ENCODE assay signal across 9 cellular contexts in the genomic region with DNA sequence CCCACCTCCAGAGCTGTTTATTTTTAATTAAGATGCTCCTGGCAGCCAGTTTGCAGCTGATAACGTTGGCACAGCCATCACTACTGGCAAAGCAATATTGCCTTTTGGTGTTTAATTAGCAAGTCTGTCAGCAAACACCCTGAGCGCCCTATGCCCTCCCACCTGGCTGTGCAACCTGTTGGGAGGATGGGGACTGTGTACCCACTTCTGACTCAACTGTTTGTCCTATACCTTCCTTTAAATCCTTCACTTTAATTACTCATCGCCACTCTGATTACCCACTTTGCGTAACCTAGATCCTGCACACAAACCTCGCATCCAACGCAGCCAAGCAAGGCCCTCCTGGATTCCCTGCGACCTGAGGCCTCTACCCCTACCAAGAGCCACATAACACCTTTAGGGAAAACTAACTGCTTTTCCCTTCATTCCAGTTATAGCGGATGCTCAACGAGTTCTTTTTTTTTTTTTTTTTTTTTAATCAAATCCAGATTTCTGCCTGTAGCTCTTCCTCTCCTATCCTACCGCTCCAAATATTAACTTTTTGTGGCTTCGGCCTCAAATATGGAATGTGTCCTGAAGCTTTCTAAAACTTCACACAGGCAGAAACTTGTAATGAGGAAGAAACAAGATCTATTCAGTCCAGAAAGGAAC.
DNase-seq lines count a peak whose midpoint lies in the region; ATAC-seq and TF ChIP-seq lines count a peak whose summit lies in the region.
"Had no signal": no experiment of that assay in that cellular context is flagged by ENCODE, and none has a peak within 500 bp of the region (broad histone marks: within the 10 kb centered on the region; RNA-seq: fewer than 3 reads in every experiment).

No MANE protein-coding gene starts in this region.

- peak overlapping the region; percentile 51 for H3K4ac ChIP-seq in IMR-90 (ENCODE audit: low read depth, low read length)

- H2BK120ac ChIP-seq in IMR-90 (ENCODE audit: low read depth, low read length) = 0 out of 2 replicates have a peak overlapping the region, but pooled peaks have one; percentile 7

- H3K79me1 ChIP-seq in IMR-90 (ENCODE audit: low read depth in 1 of 2, low read length in 2 of 2) = peaks cover 51 to 96% of the 10 kb centered on the region in 2 experiments

- peak overlapping the region; percentile 52; the same call in 1 of the 2 replicates for H2AK5ac ChIP-seq in IMR-90 (ENCODE audit: low read depth, low read length)

- H3K4me3 ChIP-seq in IMR-90 (ENCODE audit: insufficient read depth, low read depth, low read length) (no peak overlapping the region), SK-N-MC (peak overlapping the region; percentile 21; the same call in 1 of the 2 replicates), fibroblast of the aortic adventitia (ENCODE audit: low read depth, low read length) (no peak overlapping the region), smooth muscle cell (no peak overlapping the region)

- no peak overlapping the region for H3K56ac ChIP-seq in IMR-90 (ENCODE audit: extremely low read depth, insufficient read depth, low read length)

- peaks cover 94% of the 10 kb centered on the region for H4K20me1 ChIP-seq in IMR-90 (ENCODE audit: insufficient read depth, low read length)
- H4K20me1 ChIP-seq in smooth muscle cell (ENCODE audit: low read depth) = peaks cover 94% of the 10 kb centered on the region

- in situ Hi-C loops in IMR-90 (cut with MboI; ENCODE audit: low sequenced_read_pairs) = loop anchor here (10.0 kb wide), 1 partner anchor 310 kb away; no protein-coding TSS in a partner anchor

- CTCF ChIA-PET in IMR-90 (lab: Yijun Ruan, JAX) = interaction anchor here (0.9 kb wide), 1 partner anchor 16 kb away, joined by 3 read pairs; no protein-coding TSS in a partner anchor

- peak overlapping the region in 1 of 2 experiments; percentile 26; a peak in 1 of 4 replicates for H4K8ac ChIP-seq in IMR-90 (ENCODE audit: low read depth in 2 of 2, low read length in 2 of 2)

- H3K4me2 ChIP-seq in IMR-90 (ENCODE audit: low read depth, low read length) (no peak overlapping the region), smooth muscle cell (peak overlapping the region; percentile 63)

- peak overlapping the region; percentile 54; the same call in 1 of the 2 replicates for H4K5ac ChIP-seq in IMR-90 (ENCODE audit: low read depth, low read length)

- H3F3A ChIP-seq in smooth muscle cell (ENCODE audit: low read depth) = peaks cover 18% of the 10 kb centered on the region

- H3K9ac ChIP-seq in IMR-90 (ENCODE audit: low read depth, low read length) (no peak overlapping the region), SK-N-MC (ENCODE audit: insufficient read length) (no peak overlapping the region), smooth muscle cell (ENCODE audit: low read depth) (peak overlapping the region; percentile 44)

- H3K23ac ChIP-seq in IMR-90 (ENCODE audit: low read depth, low read length) = peak overlapping the region; percentile 75; the same call in 1 of the 2 replicates

- no peak overlapping the region for H2BK5ac ChIP-seq in IMR-90 (ENCODE audit: low read depth, low read length, poor library complexity, severe bottlenecking)

- H2BK20ac ChIP-seq in IMR-90 (ENCODE audit: low read depth, low read length) = peak overlapping the region; percentile 24; the same call in 1 of the 2 replicates

- no peak for DNase-seq in IMR-90
- peak; percentile 26 for DNase-seq in SK-N-MC (ENCODE audit: low read depth, low spot score)
- peak; percentile 86 for DNase-seq in fibroblast of the aortic adventitia (ENCODE audit: low read depth)
- no peak for DNase-seq in smooth muscle cell (lab: John Stamatoyannopoulos, UW; ENCODE audit: unreplicated experiment)
- DNase-seq in cerebellar nuclear complex (lab: John Stamatoyannopoulos, UW) = no peak
- DNase-seq: central memory CD4-positive, alpha-beta T cell; left lung had no signal

- BruUV-seq in IMR-90 (replicated peaks; lab: Mats Ljungman, UMichigan) = no TSS peak

- 100% methylated on average over 6 of the region's 11 CpGs; no CpG with 5 or more reads in 1 of the 2 experiments for WGBS in IMR-90 (ENCODE audit: extremely low coverage in 2 of 2, insufficient read length in 1 of 2), 2 experiments
- WGBS in smooth muscle cell (ENCODE audit: low lambda C conversion rate) = 67% methylated on average over 11 of the region's 11 CpGs

- no peak for TF ChIP-seq RAD21 in IMR-90 (IDR thresholded peaks at IDR 0.05; ENCODE audit: low read length)

- H2BK15ac ChIP-seq in IMR-90 (ENCODE audit: low read depth, low read length) = peak overlapping the region; percentile 55; the same call in 1 of the 3 replicates

- POLR2A ChIA-PET in IMR-90 (lab: Charles Lee; ENCODE audit: unreplicated experiment) = interaction anchor here (0.6 kb wide), 1 partner anchor 265 kb away, joined by 9 read pairs; no protein-coding TSS in a partner anchor

- peak overlapping the region; percentile 61 for H3K14ac ChIP-seq in IMR-90 (replicated peaks; ENCODE audit: low read depth, low read length)

- H2AK9ac ChIP-seq in IMR-90 (replicated peaks; ENCODE audit: low read depth, low read length, poor library complexity) = no peak overlapping the region

- H3K4me1 ChIP-seq in IMR-90 (ENCODE audit: control insufficient read depth, insufficient read depth, low read length) (peaks cover 39% of the 10 kb centered on the region), smooth muscle cell (ENCODE audit: low read depth) (peaks cover 46% of the 10 kb centered on the region)

- H4K91ac ChIP-seq in IMR-90 (ENCODE audit: insufficient read depth, low read depth, low read length) = peak overlapping the region; percentile 43; the same call in 1 of the 2 replicates

- intact Hi-C loops in IMR-90 (cut with micrococcal nuclease) = no loop called here

- dilution Hi-C loops in IMR-90 (cut with HindIII; ENCODE audit: low sequenced_read_pairs, unreplicated experiment) = no loop called here

- H3K9me3 ChIP-seq in IMR-90 (ENCODE audit: control insufficient read depth, insufficient read depth, low read length) = no peaks in the 10 kb centered on the region
- H3K9me3 ChIP-seq in SK-N-MC (ENCODE audit: low read depth, low read length) = no peaks in the 10 kb centered on the region
- H3K9me3 ChIP-seq in smooth muscle cell (replicated peaks; ENCODE audit: low read depth) = no peaks in the 10 kb centered on the region
- H3K9me3 ChIP-seq: left lung had no signal

- H2AFZ ChIP-seq in IMR-90 (replicated peaks; ENCODE audit: low read length, poor library complexity) (no peak overlapping the region), smooth muscle cell (ENCODE audit: low read depth) (no peak overlapping the region)

- H3K36me3 ChIP-seq in IMR-90 (ENCODE audit: control insufficient read depth, insufficient read depth, low read length) (no peaks in the 10 kb centered on the region), SK-N-MC (ENCODE audit: insufficient read depth, low read length) (no peaks in the 10 kb centered on the region), smooth muscle cell (ENCODE audit: low read depth) (no peaks in the 10 kb centered on the region)
- H3K36me3 ChIP-seq: left lung had no signal

- no peak for TF ChIP-seq POLR2A in IMR-90 (IDR thresholded peaks at IDR 0.05; ENCODE audit: low read depth, low read length)

- peaks cover 80% of the 10 kb centered on the region for H3K79me2 ChIP-seq in smooth muscle cell (ENCODE audit: low read depth)

- H3K18ac ChIP-seq in IMR-90 (ENCODE audit: low read depth, low read length) = peak overlapping the region; percentile 4; the same call in 1 of the 2 replicates

- ATAC-seq in IMR-90 (ENCODE audit: low read depth) (no peak), GM18870 (IDR thresholded peaks at IDR 0.05; ENCODE audit: unreplicated experiment) (no peak), GM18907 (IDR thresholded peaks at IDR 0.05; ENCODE audit: unreplicated experiment) (no peak)

- H3K27me3 ChIP-seq in IMR-90 (ENCODE audit: control insufficient read depth, insufficient read depth, low read length) (no peaks in the 10 kb centered on the region), smooth muscle cell (ENCODE audit: low read depth) (no peaks in the 10 kb centered on the region)
- H3K27me3 ChIP-seq: left lung had no signal

- TF ChIP-seq CTCF in IMR-90 (conservative IDR thresholded peaks at IDR 0.05; ENCODE audit: low read depth, low read length) (no peak), fibroblast of the aortic adventitia (IDR thresholded peaks at IDR 0.05; ENCODE audit: insufficient read depth, low read length) (no peak), smooth muscle cell (IDR thresholded peaks at IDR 0.05; ENCODE audit: borderline replicate concordance, insufficient read depth, poor library complexity, severe bottlenecking) (no peak)

- H3K27ac ChIP-seq in IMR-90 (ENCODE audit: insufficient read depth, low read length) (no peak overlapping the region), SK-N-MC (peak overlapping the region; percentile 78), smooth muscle cell (ENCODE audit: low read depth) (peak overlapping the region; percentile 91)

- H3K9me1 ChIP-seq in IMR-90 (ENCODE audit: insufficient read depth, low read length) = peaks cover 44% of the 10 kb centered on the region

TF ChIP-seq in IMR-90, 13 proteins besides CTCF, POLR2A, EP300 and RAD21 (continues in another document):
- TF ChIP-seq, protein P1, sequence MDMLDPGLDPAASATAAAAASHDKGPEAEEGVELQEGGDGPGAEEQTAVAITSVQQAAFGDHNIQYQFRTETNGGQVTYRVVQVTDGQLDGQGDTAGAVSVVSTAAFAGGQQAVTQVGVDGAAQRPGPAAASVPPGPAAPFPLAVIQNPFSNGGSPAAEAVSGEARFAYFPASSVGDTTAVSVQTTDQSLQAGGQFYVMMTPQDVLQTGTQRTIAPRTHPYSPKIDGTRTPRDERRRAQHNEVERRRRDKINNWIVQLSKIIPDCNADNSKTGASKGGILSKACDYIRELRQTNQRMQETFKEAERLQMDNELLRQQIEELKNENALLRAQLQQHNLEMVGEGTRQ (IDR thresholded peaks at IDR 0.05; ENCODE audit: low read depth, low read length) = no peak
- TF ChIP-seq MXI1 (IDR thresholded peaks at IDR 0.05; ENCODE audit: borderline replicate concordance, low read depth, low read length) = no peak
- no peak for TF ChIP-seq SMC3 (IDR thresholded peaks at IDR 0.05; ENCODE audit: low read depth, low read length)
- no peak for TF ChIP-seq CHD1 (IDR thresholded peaks at IDR 0.05; ENCODE audit: low read depth, low read length)
- no peak for TF ChIP-seq MAFK (IDR thresholded peaks at IDR 0.05; ENCODE audit: low read depth, low read length)
- TF ChIP-seq RFX5 (IDR thresholded peaks at IDR 0.05; ENCODE audit: low read depth, low read length) = no peak
- TF ChIP-seq RCOR1 (IDR thresholded peaks at IDR 0.05; ENCODE audit: insufficient replicate concordance, low read length) = no peak
- no peak for TF ChIP-seq CEBPB (IDR thresholded peaks at IDR 0.05; ENCODE audit: low read depth, low read length)
- no peak for TF ChIP-seq FOS (IDR thresholded peaks at IDR 0.05; ENCODE audit: low read depth, low read length)
- TF ChIP-seq NFE2L2 (IDR thresholded peaks at IDR 0.05; ENCODE audit: low read depth, low read length) = no peak
- no peak for TF ChIP-seq BHLHE40 (IDR thresholded peaks at IDR 0.05; ENCODE audit: low read depth, low read length)

Comparison
In these comparisons a context has a peak if more than half of its experiments do, and no peak if none do; other contexts are left out.
1. DNase-seq: peak in SK-N-MC (single experiment) and fibroblast of the aortic adventitia (single experiment); none in IMR-90 (single experiment), smooth muscle cell (single experiment) and cerebellar nuclear complex (0 of 2).